In genomic region chr14:76990084-76990483, GRCh38 we compare ENCODE assay signal across 30 cellular contexts.
"Had no signal": no experiment of that assay in that cellular context is flagged by ENCODE, and none has a peak within 500 bp of the region (broad histone marks: within the 10 kb centered on the region; RNA-seq: fewer than 3 reads in every experiment).

No MANE protein-coding gene starts in this region.

- H3K36me3 ChIP-seq: adrenal gland, esophagus muscularis mucosa, gastrocnemius medialis, heart right ventricle, WERI-Rb-1 had no signal

- H3K9me3 ChIP-seq: adrenal gland, body of pancreas, esophagus muscularis mucosa, gastrocnemius medialis had no signal

- H3K27me3 ChIP-seq: adrenal gland, body of pancreas, esophagus muscularis mucosa, foreskin keratinocyte, gastrocnemius medialis, heart right ventricle, hepatocyte had no signal

- H3K27ac Mint-ChIP-seq: activated B cell treated with CpG ODN at 0.5 μM for 24 hours; activated CD8-positive, alpha-beta T cell treated with anti-CD3 and anti-CD28 coated beads for 36 hours; activated naive CD8-positive, alpha-beta T cell treated with anti-CD3 and anti-CD28 coated beads, Interleukin-2, amount 50 U/mL, for 24 hours; effector memory CD8-positive, alpha-beta T cell had no signal

- H3K9me3 Mint-ChIP-seq: activated B cell treated with CpG ODN at 0.5 μM for 24 hours; activated CD8-positive, alpha-beta T cell treated with anti-CD3 and anti-CD28 coated beads for 36 hours; activated naive CD4-positive, alpha-beta T cell treated with anti-CD3 and anti-CD28 coated beads, Interleukin-2, amount 50 U/mL, for 72 hours; activated naive CD8-positive, alpha-beta T cell treated with anti-CD3 and anti-CD28 coated beads, Interleukin-2, amount 50 U/mL, for 24 hours; effector memory CD8-positive, alpha-beta T cell had no signal

- H3K4me1 ChIP-seq: adrenal gland, esophagus muscularis mucosa, foreskin keratinocyte, gastrocnemius medialis had no signal

- H3K27ac ChIP-seq: adrenal gland, body of pancreas, esophagus muscularis mucosa, foreskin keratinocyte, gastrocnemius medialis, heart right ventricle, hepatocyte, WERI-Rb-1 had no signal

- H3K4me3 ChIP-seq: adrenal gland, body of pancreas, esophagus muscularis mucosa, gastrocnemius medialis, heart right ventricle, hepatocyte had no signal

- H3K27me3 Mint-ChIP-seq: activated B cell treated with CpG ODN at 0.5 μM for 24 hours; activated CD8-positive, alpha-beta T cell treated with anti-CD3 and anti-CD28 coated beads for 36 hours; activated naive CD8-positive, alpha-beta T cell treated with anti-CD3 and anti-CD28 coated beads, Interleukin-2, amount 50 U/mL, for 24 hours; effector memory CD8-positive, alpha-beta T cell had no signal

- ATAC-seq: activated CD4-positive, CD25-positive, alpha-beta regulatory T cell treated with anti-CD3 and anti-CD28 coated beads, Interleukin-2, amount 50 U/mL, for 24 hours; activated CD8-positive, alpha-beta T cell treated with anti-CD3 and anti-CD28 coated beads for 36 hours; activated naive CD4-positive, alpha-beta T cell treated with anti-CD3 and anti-CD28 coated beads, Interleukin-2, amount 50 U/mL, for 72 hours; activated naive CD8-positive, alpha-beta T cell treated with anti-CD3 and anti-CD28 coated beads, Interleukin-2, amount 50 U/mL, for 24 hours; body of pancreas; effector memory CD8-positive, alpha-beta T cell; foreskin keratinocyte; gastrocnemius medialis; heart right ventricle had no signal

- H3K4me3 Mint-ChIP-seq: activated B cell treated with CpG ODN at 0.5 μM for 24 hours; activated CD8-positive, alpha-beta T cell treated with anti-CD3 and anti-CD28 coated beads for 36 hours; activated naive CD8-positive, alpha-beta T cell treated with anti-CD3 and anti-CD28 coated beads, Interleukin-2, amount 50 U/mL, for 24 hours; effector memory CD8-positive, alpha-beta T cell had no signal

- H3K36me3 Mint-ChIP-seq: activated naive CD4-positive, alpha-beta T cell treated with anti-CD3 and anti-CD28 coated beads, Interleukin-2, amount 50 U/mL, for 72 hours had no signal

- DNase-seq: activated B cell treated with CpG ODN at 0.5 μM for 24 hours; activated CD4-positive, alpha-beta T cell treated with anti-CD3 and anti-CD28 coated beads for 48 hours; activated CD4-positive, alpha-beta T cell treated with anti-CD3 and anti-CD28 coated beads, Interleukin-2, amount 50 U/mL, for 1 hour; activated CD4-positive, alpha-beta T cell treated with anti-CD3 and anti-CD28 coated beads, Interleukin-2, amount 50 U/mL, for 48 hours; activated CD8-positive, alpha-beta memory T cell treated with anti-CD3 and anti-CD28 coated beads for 24 hours; activated CD8-positive, alpha-beta T cell treated with anti-CD3 and anti-CD28 coated beads for 36 hours; activated effector memory CD4-positive, alpha-beta T cell treated with Interleukin-2 at 50 U/mL for 16 hours; activated gamma-delta T cell treated with Interleukin-2 at 50 U/mL for 16 hours; activated naive CD4-positive, alpha-beta T cell treated with Interleukin-2 at 50 U/mL for 16 hours; activated naive CD8-positive, alpha-beta T cell treated with anti-CD3 and anti-CD28 coated beads, Interleukin-2, amount 50 U/mL, for 24 hours; activated T-cell treated with anti-CD3 and anti-CD28 coated beads, Interleukin-2, amount 50 U/mL, for 48 hours; adrenal gland; amygdala; aorta; body of pancreas; caudate nucleus; cortex of kidney; dermis blood vessel endothelial cell; effector CD4-positive, alpha-beta T cell; effector memory CD8-positive, alpha-beta T cell; erythroblast; foreskin keratinocyte; gastrocnemius medialis; heart right ventricle; T1000; WERI-Rb-1 had no signal
